8 cellular contexts compared by ENCODE assay signal in genomic region chr3:152835311-152836102, GRCh38. TPM values are rescaled to one million over a fixed set of nuclear protein-coding genes. Genes with fewer than 3 reads are reported as not detected.
DNase-seq lines count a peak whose midpoint lies in the region; ATAC-seq and TF ChIP-seq lines count a peak whose summit lies in the region.

No MANE protein-coding gene starts in this region.

- H3K4me3 Mint-ChIP-seq in activated T-cell treated with anti-CD3 and anti-CD28 coated beads, Interleukin-2, amount 50 U/mL, for 4 hours = peak overlapping the region; percentile 75

- no peaks in the 10 kb centered on the region for H4K20me1 ChIP-seq in MM.1S (ENCODE audit: insufficient read depth, low read length)
- H4K20me1 ChIP-seq in osteoblast (ENCODE audit: insufficient read depth, low read length) = no peaks in the 10 kb centered on the region

- DNase-seq in activated gamma-delta T cell (lab: John Stamatoyannopoulos, UW) (peak; percentile 10), activated gamma-delta T cell treated with Interleukin-2 at 50 U/mL for 16 hours (no peak), MM.1S (peak; percentile 64), Right ventricle myocardium inferior (ENCODE audit: missing footprints) (peak; percentile 85), osteoblast (ENCODE audit: insufficient read length, low spot score, missing footprints) (peak; percentile 49), SHP77 (lab: John Stamatoyannopoulos, UW) (no peak)
- no peak for DNase-seq in activated T-cell treated with anti-CD3 and anti-CD28 coated beads, Interleukin-2, amount 50 U/mL, for 4 hours

- ATAC-seq in activated T-cell treated with anti-CD3 and anti-CD28 coated beads, Interleukin-2, amount 50 U/mL, for 4 hours = peak; percentile 58 to 59
- peak; percentile 87 for ATAC-seq in Right ventricle myocardium inferior

- H3K9me3 Mint-ChIP-seq in activated T-cell treated with anti-CD3 and anti-CD28 coated beads, Interleukin-2, amount 50 U/mL, for 4 hours = no peaks in the 10 kb centered on the region

- no peaks in the 10 kb centered on the region for H3K36me3 Mint-ChIP-seq in activated T-cell treated with anti-CD3 and anti-CD28 coated beads, Interleukin-2, amount 50 U/mL, for 4 hours (ENCODE audit: insufficient read depth)

- H3K4me1 Mint-ChIP-seq in activated T-cell treated with anti-CD3 and anti-CD28 coated beads, Interleukin-2, amount 50 U/mL, for 4 hours (ENCODE audit: low read depth) = peaks cover 13% of the 10 kb centered on the region

- H3K4me2 ChIP-seq in MM.1S (ENCODE audit: low read depth, low read length) (peak overlapping the region; percentile 85), osteoblast (ENCODE audit: insufficient read depth, low read length) (peak overlapping the region; percentile 79)

- H3K27me3 ChIP-seq in MM.1S (replicated peaks; ENCODE audit: insufficient read depth, low read length) (no peaks in the 10 kb centered on the region), osteoblast (ENCODE audit: insufficient read depth, low read length) (peaks cover 45% of the 10 kb centered on the region)

- H3K79me2 ChIP-seq in MM.1S (ENCODE audit: low read length) = no peaks in the 10 kb centered on the region
- H3K79me2 ChIP-seq in osteoblast (ENCODE audit: insufficient read depth, low read length) = no peaks in the 10 kb centered on the region

- intact Hi-C loops in Right ventricle myocardium inferior (cut with DNase I) = loop anchor here (5.0 kb wide), 2 partner anchors 72 to 102 kb away; no protein-coding TSS in a partner anchor

- H3K4me3 ChIP-seq in HEK293 (ENCODE audit: low read depth, low read length) (peak overlapping the region; percentile 74), MM.1S (ENCODE audit: low read length) (peak overlapping the region; percentile 89), osteoblast (ENCODE audit: insufficient read depth, low read length) (peak overlapping the region; percentile 66)

- H3K9me3 ChIP-seq in HEK293 (ENCODE audit: control insufficient read depth, insufficient read depth, low read depth, low read length) (no peaks in the 10 kb centered on the region), MM.1S (replicated peaks; ENCODE audit: insufficient read depth, low read length) (no peaks in the 10 kb centered on the region), osteoblast (ENCODE audit: low read depth, low read length) (no peaks in the 10 kb centered on the region)

- H3K4me1 ChIP-seq in HEK293 (ENCODE audit: control insufficient read depth, insufficient read depth, low read length) (no peaks in the 10 kb centered on the region; the same call in 1 of the 2 replicates), MM.1S (ENCODE audit: low read length) (0 out of 2 replicates have a peak, but pooled peaks cover 4% of the 10 kb centered on the region), osteoblast (ENCODE audit: insufficient read depth, low read length) (peaks cover 7% of the 10 kb centered on the region)

- H3K27me3 Mint-ChIP-seq in activated T-cell treated with anti-CD3 and anti-CD28 coated beads, Interleukin-2, amount 50 U/mL, for 4 hours (ENCODE audit: low read depth) = peaks cover 39% of the 10 kb centered on the region

- H2AFZ ChIP-seq in MM.1S (ENCODE audit: low read length) (peak overlapping the region; percentile 91), osteoblast (ENCODE audit: low read length) (peak overlapping the region; percentile 93)

- no peaks in the 10 kb centered on the region for H3K36me3 ChIP-seq in HEK293 (ENCODE audit: control insufficient read depth in 2 of 2, insufficient read depth in 1 of 2, low read length in 2 of 2)
- H3K36me3 ChIP-seq in MM.1S (replicated peaks; ENCODE audit: insufficient read depth, low read length) = no peaks in the 10 kb centered on the region
- no peaks in the 10 kb centered on the region for H3K36me3 ChIP-seq in osteoblast (ENCODE audit: insufficient read depth, low read length)

- peak overlapping the region; percentile 70 for H3K9ac ChIP-seq in MM.1S (ENCODE audit: low read length)

- 0 out of 2 replicates have a peak, but pooled peaks cover 7% of the 10 kb centered on the region for H3F3A ChIP-seq in MM.1S (ENCODE audit: insufficient read depth, low read length)

- H3K27ac ChIP-seq in HEK293 (ENCODE audit: extremely low read depth, low read depth, low read length) = peak overlapping the region; percentile 62; the same call in 1 of the 2 replicates
- H3K27ac ChIP-seq in MM.1S (ENCODE audit: low read length) = peak overlapping the region; percentile 77; the same call in 1 of the 2 replicates
- no peak overlapping the region for H3K27ac ChIP-seq in osteoblast (ENCODE audit: low read depth, low read length)

- POLR2A ChIA-PET in HEK293 (lab: Yijun Ruan, JAX) = interaction anchor here (1.0 kb wide), 1 partner anchor 326 kb away, joined by 5 read pairs; no protein-coding TSS in a partner anchor

- TF ChIP-seq CTCF in HEK293 (tag by site-specific recombination; IDR thresholded peaks at IDR 0.05) (no peak; the same call in none of the 2 replicates), MM.1S (IDR thresholded peaks at IDR 0.05; ENCODE audit: low read length) (peak; percentile 46), osteoblast (IDR thresholded peaks at IDR 0.05; ENCODE audit: extremely low read depth, low read depth, low read length) (no peak)

- CTCF ChIA-PET in HEK293 (lab: Yijun Ruan, JAX) = interaction anchor here (1.1 kb wide), 1 partner anchor 10 kb away, joined by 3 read pairs; no protein-coding TSS in a partner anchor

- H3K9me2 ChIP-seq in MM.1S (replicated peaks; ENCODE audit: insufficient read depth, low read length) = no peaks in the 10 kb centered on the region

TF ChIP-seq in HEK293, 187 proteins besides CTCF, POLR2A, EP300 and RAD21:
- TF ChIP-seq ZBTB10 (tag by site-specific recombination; IDR thresholded peaks at IDR 0.05) = 0 out of 2 replicates have a peak, but pooled peaks have one; percentile 10
- no peak for TF ChIP-seq ZNF114 (tag by site-specific recombination; IDR thresholded peaks at IDR 0.05)
- no peak for TF ChIP-seq ZNF280C (tag by site-specific recombination; IDR thresholded peaks at IDR 0.05)
- 0 out of 2 replicates have a peak, but pooled peaks have one; percentile 47 for TF ChIP-seq HOXC10 (CRISPR knock-in tag; IDR thresholded peaks at IDR 0.05)
- no peak for TF ChIP-seq ZNF701 (tag by site-specific recombination; IDR thresholded peaks at IDR 0.05)
- TF ChIP-seq ZFP69B (tag by site-specific recombination; IDR thresholded peaks at IDR 0.05) = no peak
- peak; percentile 27; the same call in 1 of the 2 replicates for TF ChIP-seq EGR2 (tag by site-specific recombination; IDR thresholded peaks at IDR 0.05; ENCODE audit: low read depth)
- TF ChIP-seq ZNF76 (tag by site-specific recombination; IDR thresholded peaks at IDR 0.05; ENCODE audit: borderline replicate concordance, low read depth) = peak; percentile 15; the same call in 1 of the 2 replicates
- TF ChIP-seq ZNF341 (tag by site-specific recombination; IDR thresholded peaks at IDR 0.05; ENCODE audit: low read depth) = peak; percentile 82
- TF ChIP-seq ZBTB26 (tag by site-specific recombination; optimal IDR thresholded peaks at IDR 0.05) = peak; percentile 94
- peak; percentile 57 for TF ChIP-seq ZFHX2 (tag by site-specific recombination; conservative IDR thresholded peaks at IDR 0.05)

RNA-seq across cellular contexts. Expression of gene P2RY1, which starts 0.6 kb away (rescaled TPM):
- under 1 TPM; 0.22 to 0.55 (median 0.30) TPM for total RNA-seq in activated T-cell treated with anti-CD3 and anti-CD28 coated beads, Interleukin-2, amount 50 U/mL, for 4 hours
- total RNA-seq in Right ventricle myocardium inferior = 10.1 TPM
- under 0.01 and 0.36 TPM in 2 replicates for total RNA-seq in osteoblast

Comparison
In these comparisons a context has a peak if more than half of its experiments do, and no peak if none do; other contexts are left out.
1. DNase-seq: peak in activated gamma-delta T cell (single experiment), MM.1S (single experiment), Right ventricle myocardium inferior (single experiment) and osteoblast (single experiment); none in activated gamma-delta T cell treated with Interleukin-2 at 50 U/mL for 16 hours (single experiment), activated T-cell treated with anti-CD3 and anti-CD28 coated beads, Interleukin-2, amount 50 U/mL, for 4 hours (single experiment) and SHP77 (0 of 2).
2. Peak in every context shown above with its lines, with median percentiles within 50 percentile points of each other: H3K4me3 ChIP-seq.